25 cellular contexts compared by ENCODE assay signal in the genomic region with DNA sequence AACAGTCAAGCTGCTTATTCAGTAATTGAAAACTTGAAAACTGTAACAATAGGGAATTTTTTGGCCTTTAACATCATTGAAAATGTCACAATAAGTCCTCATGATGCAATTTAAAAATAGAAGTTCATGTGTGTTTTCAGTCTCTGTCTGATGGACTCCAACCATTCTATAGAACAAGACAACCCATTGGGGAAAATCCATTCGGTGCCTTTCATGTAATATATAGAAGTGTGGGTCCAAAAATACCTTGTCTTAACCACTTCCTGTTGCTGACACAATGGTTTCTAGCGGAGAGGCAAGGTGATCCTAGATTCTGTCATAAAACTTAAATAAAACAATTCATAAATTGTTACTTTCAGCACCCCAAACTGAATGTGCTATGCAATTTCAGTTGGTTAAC.
DNase-seq lines count a peak whose midpoint lies in the region; ATAC-seq and TF ChIP-seq lines count a peak whose summit lies in the region.
"Had no signal": no experiment of that assay in that cellular context is flagged by ENCODE, and none has a peak within 500 bp of the region (broad histone marks: within the 10 kb centered on the region; RNA-seq: fewer than 3 reads in every experiment).

No MANE protein-coding gene starts in this region.

- H3K27ac Mint-ChIP-seq in activated T-helper 2 cell treated with anti-CD3 and anti-CD28 coated beads, Interferon-gamma antibody, Interleukin-2, Interleukin-4, amounts not matched to agents 10 μg/mL and 5 μg/mL and 100 μg/mL, durations not matched to agents 14 hours and 24 hours and 36 hours = no peak overlapping the region
- H3K27ac Mint-ChIP-seq: activated CD4-positive, alpha-beta T cell treated with anti-CD3 and anti-CD28 coated beads, Interleukin-2, amount 10 ng/mL, durations not matched to agents 7 days and 5 days; activated naive CD4-positive, alpha-beta T cell treated with anti-CD3 and anti-CD28 coated beads for 36 hours; B cell; GM23338; mesothelial cell of epicardium had no signal

- H3K4me3 Mint-ChIP-seq in activated T-helper 2 cell treated with anti-CD3 and anti-CD28 coated beads, Interferon-gamma antibody, Interleukin-2, Interleukin-4, amounts not matched to agents 10 μg/mL and 5 μg/mL and 100 μg/mL, durations not matched to agents 14 hours and 24 hours and 36 hours (ENCODE audit: low read depth) = no peak overlapping the region
- H3K4me3 Mint-ChIP-seq: activated CD4-positive, alpha-beta T cell treated with anti-CD3 and anti-CD28 coated beads, Interleukin-2, amount 10 ng/mL, durations not matched to agents 7 days and 5 days; activated naive CD4-positive, alpha-beta T cell treated with anti-CD3 and anti-CD28 coated beads for 36 hours; B cell; central memory CD8-positive, alpha-beta T cell; GM23338; mesothelial cell of epicardium; neural crest cell had no signal

- CTCF ChIA-PET in GM10248 (lab: Yijun Ruan, JAX) = no interaction called here

- H3K4me1 Mint-ChIP-seq in activated T-helper 2 cell treated with anti-CD3 and anti-CD28 coated beads, Interferon-gamma antibody, Interleukin-2, Interleukin-4, amounts not matched to agents 10 μg/mL and 5 μg/mL and 100 μg/mL, durations not matched to agents 14 hours and 24 hours and 36 hours (ENCODE audit: low read depth) = no peaks in the 10 kb centered on the region
- H3K4me1 Mint-ChIP-seq: activated CD4-positive, alpha-beta T cell treated with anti-CD3 and anti-CD28 coated beads, Interleukin-2, amount 10 ng/mL, durations not matched to agents 7 days and 5 days; B cell; central memory CD8-positive, alpha-beta T cell; GM23338; neural crest cell had no signal

- H3K9me3 Mint-ChIP-seq in activated T-helper 2 cell treated with anti-CD3 and anti-CD28 coated beads, Interferon-gamma antibody, Interleukin-2, Interleukin-4, amounts not matched to agents 10 μg/mL and 5 μg/mL and 100 μg/mL, durations not matched to agents 14 hours and 24 hours and 36 hours = no peaks in the 10 kb centered on the region
- H3K9me3 Mint-ChIP-seq: activated CD4-positive, alpha-beta T cell treated with anti-CD3 and anti-CD28 coated beads, Interleukin-2, amount 10 ng/mL, durations not matched to agents 7 days and 5 days; GM23338; mesothelial cell of epicardium; neural crest cell had no signal

- DNase-seq in activated T-helper 2 cell treated with anti-CD3 and anti-CD28 coated beads, Interferon-gamma antibody, Interleukin-2, Interleukin-4, amounts not matched to agents 10 μg/mL and 5 μg/mL and 100 μg/mL, durations not matched to agents 14 hours and 24 hours and 36 hours (ENCODE audit: low spot score) = no peak
- DNase-seq in D341Med (ENCODE audit: low spot score) (no peak), hippocampal formation (lab: John Stamatoyannopoulos, UW) (no peak), GM10248 (ENCODE audit: extremely low spot score) (no peak)
- DNase-seq: activated CD4-positive, alpha-beta T cell treated with anti-CD3 and anti-CD28 coated beads, Interleukin-2, amount 10 ng/mL, durations not matched to agents 7 days and 5 days; activated naive CD4-positive, alpha-beta T cell treated with anti-CD3 and anti-CD28 coated beads for 36 hours; anterior cingulate cortex; Calu3; effector memory CD4-positive, alpha-beta T cell; esophagus squamous epithelium; MV-4-11; NCI-H187 treated with DMSO at 0.1 percent for 48 hours; psoas muscle; small intestine; stimulated activated CD8-positive, alpha-beta memory T cell treated with anti-CD3 and anti-CD28 coated beads, Interleukin-4, amount 100 ng/mL, for 48 hours had no signal

- ATAC-seq in GM18861 (IDR thresholded peaks at IDR 0.05; ENCODE audit: unreplicated experiment) (peak; percentile 66), HG02588 (IDR thresholded peaks at IDR 0.05; ENCODE audit: unreplicated experiment) (peak; percentile 78), HG03103 (IDR thresholded peaks at IDR 0.05; ENCODE audit: low read depth, unreplicated experiment) (peak; percentile 52)
- ATAC-seq: GM23338, K562, left lobe of liver, psoas muscle had no signal

- H3K27me3 Mint-ChIP-seq in activated T-helper 2 cell treated with anti-CD3 and anti-CD28 coated beads, Interferon-gamma antibody, Interleukin-2, Interleukin-4, amounts not matched to agents 10 μg/mL and 5 μg/mL and 100 μg/mL, durations not matched to agents 14 hours and 24 hours and 36 hours (ENCODE audit: low read depth) = no peaks in the 10 kb centered on the region
- H3K27me3 Mint-ChIP-seq: activated CD4-positive, alpha-beta T cell treated with anti-CD3 and anti-CD28 coated beads, Interleukin-2, amount 10 ng/mL, durations not matched to agents 7 days and 5 days; B cell; central memory CD8-positive, alpha-beta T cell had no signal

- TF ChIP-seq CTCF in GM10248 (IDR thresholded peaks at IDR 0.05; ENCODE audit: control extremely low read depth, extremely low read depth, low read depth, missing control alignments) = no peak

- POLR2A ChIA-PET in GM10248 (lab: Yijun Ruan, JAX) = no interaction called here

- no peaks in the 10 kb centered on the region for H3K36me3 Mint-ChIP-seq in activated T-helper 2 cell treated with anti-CD3 and anti-CD28 coated beads, Interferon-gamma antibody, Interleukin-2, Interleukin-4, amounts not matched to agents 10 μg/mL and 5 μg/mL and 100 μg/mL, durations not matched to agents 14 hours and 24 hours and 36 hours (ENCODE audit: low read depth)
- H3K36me3 Mint-ChIP-seq: mesothelial cell of epicardium had no signal

- intact Hi-C loops in activated T-helper 2 cell treated with anti-CD3 and anti-CD28 coated beads, Interferon-gamma antibody, Interleukin-2, Interleukin-4, amounts not matched to agents 10 μg/mL and 5 μg/mL and 100 μg/mL, durations not matched to agents 14 hours and 24 hours and 36 hours (cut with micrococcal nuclease) = no loop called here
